In the genomic region with DNA sequence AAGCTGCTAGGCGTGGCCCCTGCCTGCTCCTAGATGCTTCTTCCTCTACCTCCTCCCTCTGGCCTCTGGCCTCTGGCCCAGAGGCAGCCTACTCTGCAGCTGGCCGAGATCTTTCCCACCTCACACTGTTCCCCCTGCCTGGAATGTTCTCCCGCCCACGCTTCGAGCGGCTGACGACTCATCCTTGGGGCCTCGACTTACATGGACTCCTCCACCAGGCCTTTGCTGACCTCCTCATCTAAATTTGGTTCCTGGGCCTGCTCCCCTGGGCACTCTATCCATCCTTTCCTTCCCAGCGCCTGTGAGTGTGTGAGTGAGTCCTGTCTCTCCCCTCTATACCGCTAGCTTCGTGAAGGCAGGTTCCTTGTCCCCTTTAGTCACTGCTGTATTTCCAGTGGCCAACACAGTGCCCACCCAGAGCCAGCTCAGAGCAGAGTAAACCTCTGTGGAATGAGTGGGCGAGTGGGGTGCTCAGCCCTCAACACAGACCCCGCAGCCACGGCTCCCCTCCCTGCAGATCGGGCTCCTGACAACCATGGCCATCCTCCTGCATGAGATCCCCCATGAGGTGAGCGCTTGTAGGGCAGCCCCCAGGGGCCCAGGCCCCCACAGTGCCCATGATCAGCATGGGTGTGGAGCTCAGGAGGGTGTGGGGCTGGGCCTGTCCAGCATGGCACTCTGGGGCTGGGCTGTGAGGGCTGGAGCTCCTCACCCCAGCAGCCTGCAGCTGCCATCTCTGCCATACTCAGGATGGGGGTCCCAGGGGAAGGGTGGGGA, we compare ENCODE assay signal across 1 cellular context.
TF ChIP-seq lines count a peak whose summit lies in the region.

No MANE protein-coding gene starts in this region.

TF ChIP-seq in K562, 482 proteins besides CTCF, POLR2A, EP300 and RAD21:
- TF ChIP-seq FOXM1 (IDR thresholded peaks at IDR 0.05; ENCODE audit: low read depth) (no peak), FOXM1 (CRISPR knock-in tag; IDR thresholded peaks at IDR 0.05; ENCODE audit: low read depth) (0 out of 2 replicates have a peak, but pooled peaks have one; percentile 33), BACH1 (tag; IDR thresholded peaks at IDR 0.05) (no peak), EGR1 (conservative IDR thresholded peaks at IDR 0.05) (peak; percentile 74), POLR2G (IDR thresholded peaks at IDR 0.05; ENCODE audit: low read depth, low read length) (peak; percentile 39)
- TF ChIP-seq, protein P1, sequence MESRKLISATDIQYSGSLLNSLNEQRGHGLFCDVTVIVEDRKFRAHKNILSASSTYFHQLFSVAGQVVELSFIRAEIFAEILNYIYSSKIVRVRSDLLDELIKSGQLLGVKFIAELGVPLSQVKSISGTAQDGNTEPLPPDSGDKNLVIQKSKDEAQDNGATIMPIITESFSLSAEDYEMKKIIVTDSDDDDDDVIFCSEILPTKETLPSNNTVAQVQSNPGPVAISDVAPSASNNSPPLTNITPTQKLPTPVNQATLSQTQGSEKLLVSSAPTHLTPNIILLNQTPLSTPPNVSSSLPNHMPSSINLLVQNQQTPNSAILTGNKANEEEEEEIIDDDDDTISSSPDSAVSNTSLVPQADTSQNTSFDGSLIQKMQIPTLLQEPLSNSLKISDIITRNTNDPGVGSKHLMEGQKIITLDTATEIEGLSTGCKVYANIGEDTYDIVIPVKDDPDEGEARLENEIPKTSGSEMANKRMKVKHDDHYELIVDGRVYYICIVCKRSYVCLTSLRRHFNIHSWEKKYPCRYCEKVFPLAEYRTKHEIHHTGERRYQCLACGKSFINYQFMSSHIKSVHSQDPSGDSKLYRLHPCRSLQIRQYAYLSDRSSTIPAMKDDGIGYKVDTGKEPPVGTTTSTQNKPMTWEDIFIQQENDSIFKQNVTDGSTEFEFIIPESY (CRISPR knock-in tag; IDR thresholded peaks at IDR 0.05) = peak; percentile 80
TF ChIP-seq in K562: peak in this region for 4.
